In genomic region chr1:109214695-109215623, GRCh38 we compare ENCODE assay signal across 8 cellular contexts.
DNase-seq lines count a peak whose midpoint lies in the region; ATAC-seq lines count a peak whose summit lies in the region.

No MANE protein-coding gene starts in this region.

- peak overlapping the region; percentile 98 for H3K4me3 Mint-ChIP-seq in central memory CD8-positive, alpha-beta T cell

- peaks cover 27% of the 10 kb centered on the region for H3K36me3 Mint-ChIP-seq in central memory CD8-positive, alpha-beta T cell (ENCODE audit: insufficient read depth)

- no peaks in the 10 kb centered on the region for H3K27me3 Mint-ChIP-seq in central memory CD8-positive, alpha-beta T cell

- H3K9me3 Mint-ChIP-seq in central memory CD8-positive, alpha-beta T cell = no peaks in the 10 kb centered on the region

- DNase-seq in SIG-M5 treated with dmso at 0.1 percent for 504 hours (lab: John Stamatoyannopoulos, UW; ENCODE audit: unreplicated experiment) = peak; percentile 66
- no peak for DNase-seq in SIG-M5 (lab: John Stamatoyannopoulos, UW)
- peak; percentile 69 for DNase-seq in NCI-H1105 (lab: John Stamatoyannopoulos, UW)
- peak in 3 of 5 experiments; percentile 8 to 73 (median 17) for DNase-seq in T-helper 2 cell
- DNase-seq in central memory CD8-positive, alpha-beta T cell (ENCODE audit: low spot score in 2 of 2) = no peak
- DNase-seq in stimulated activated CD4-positive, alpha-beta T cell treated with anti-CD3 and anti-CD28 coated beads, Interleukin-4, amount 100 ng/mL, for 24 hours = peak; percentile 52

- peaks cover 36% of the 10 kb centered on the region for H3K4me1 Mint-ChIP-seq in central memory CD8-positive, alpha-beta T cell

- H3K27me3 ChIP-seq in layer of hippocampus (ENCODE audit: control insufficient read depth, insufficient read depth, low read length) = no peaks in the 10 kb centered on the region

- H3K27ac ChIP-seq in layer of hippocampus (ENCODE audit: low read depth, low read length) = peak overlapping the region; percentile 88

- peak overlapping the region; percentile 88 for H3K27ac Mint-ChIP-seq in central memory CD8-positive, alpha-beta T cell (ENCODE audit: low read depth)

- ATAC-seq in central memory CD8-positive, alpha-beta T cell (replicated peaks; ENCODE audit: extremely low read depth, poor library complexity, severe bottlenecking) = peak; percentile 18
- no peak for ATAC-seq in HG02884 (IDR thresholded peaks at IDR 0.05; ENCODE audit: unreplicated experiment)

Comparison
In these comparisons a context has a peak if more than half of its experiments do, and no peak if none do; other contexts are left out.
1. DNase-seq: peak in SIG-M5 treated with dmso at 0.1 percent for 504 hours (single experiment), NCI-H1105 (single experiment), T-helper 2 cell (3 of 5) and stimulated activated CD4-positive, alpha-beta T cell treated with anti-CD3 and anti-CD28 coated beads, Interleukin-4, amount 100 ng/mL, for 24 hours (single experiment); none in SIG-M5 (single experiment) and central memory CD8-positive, alpha-beta T cell (0 of 2).